ENCODE assay signal across 21 cellular contexts in the genomic region with DNA sequence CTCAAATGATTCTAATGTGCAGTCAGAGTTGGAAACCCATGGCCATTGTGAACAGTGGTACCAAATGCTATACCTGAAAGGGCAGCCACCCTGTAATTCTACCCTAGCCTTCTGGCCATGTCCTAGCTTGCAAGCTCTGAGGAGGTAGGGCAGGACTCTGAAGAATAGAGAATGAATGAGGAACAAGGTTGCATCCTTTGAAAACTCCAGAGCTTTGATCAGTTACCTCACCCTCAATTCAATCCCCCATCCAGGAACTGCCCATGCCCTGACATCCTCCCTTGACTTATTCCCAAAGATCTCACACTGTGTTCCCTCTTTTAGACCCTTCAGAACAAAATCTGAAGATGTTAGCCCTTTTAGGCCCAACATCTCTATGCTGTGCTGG. TPM values are rescaled to one million over a fixed set of nuclear protein-coding genes. Genes with fewer than 3 reads are reported as not detected.
DNase-seq lines count a peak whose midpoint lies in the region; ATAC-seq and TF ChIP-seq lines count a peak whose summit lies in the region.
"Had no signal": no experiment of that assay in that cellular context is flagged by ENCODE, and none has a peak within 500 bp of the region (broad histone marks: within the 10 kb centered on the region; RNA-seq: fewer than 3 reads in every experiment).

No MANE protein-coding gene starts in this region.

- no peak overlapping the region for H3K4me3 ChIP-seq in BLaER1 treated with 17β-estradiol and CSF1 and Interleukin-3, amounts not matched to agents 10 nM and 100 nM
- no peak overlapping the region for H3K4me3 ChIP-seq in CD4-positive, CD25-positive, alpha-beta regulatory T cell (ENCODE audit: low read depth, low read length)
- no peak overlapping the region for H3K4me3 ChIP-seq in esophagus muscularis mucosa
- H3K4me3 ChIP-seq: Peyer's patch had no signal

- no peak overlapping the region for H3K9ac ChIP-seq in BLaER1 treated with 17β-estradiol and CSF1 and Interleukin-3, amounts not matched to agents 10 nM and 100 nM

- peaks cover 13 to 35% (median 25%) of the 10 kb centered on the region in 10 experiments for H3K4me1 ChIP-seq in BLaER1 treated with 17β-estradiol and CSF1 and Interleukin-3, amounts not matched to agents 10 nM and 100 nM
- peaks cover 3% of the 10 kb centered on the region for H3K4me1 ChIP-seq in CD4-positive, CD25-positive, alpha-beta regulatory T cell (ENCODE audit: control insufficient read depth, insufficient read depth, low read length, poor library complexity, severe bottlenecking)
- no peaks in the 10 kb centered on the region for H3K4me1 ChIP-seq in esophagus muscularis mucosa
- H3K4me1 ChIP-seq: Peyer's patch had no signal

- no peak for ATAC-seq in CD4-positive, CD25-positive, alpha-beta regulatory T cell (ENCODE audit: low read depth in 2 of 2)
- no peak for ATAC-seq in T-helper 17 cell
- peak; percentile 65 for ATAC-seq in esophagus mucosa
- ATAC-seq in GM19035 (IDR thresholded peaks at IDR 0.05; ENCODE audit: unreplicated experiment) = no peak
- ATAC-seq in HG03139 (IDR thresholded peaks at IDR 0.05; ENCODE audit: unreplicated experiment) = no peak
- ATAC-seq: SK-N-SH treated with all-trans-retinoic acid at 6 μM for 48 hours had no signal

- peak overlapping the region in 8 of 11 experiments; percentile 18 to 72 (median 35); a peak in 13 of 22 replicates for H3K4me2 ChIP-seq in BLaER1 treated with 17β-estradiol and CSF1 and Interleukin-3, amounts not matched to agents 10 nM and 100 nM

- H3K9me3 ChIP-seq in BLaER1 treated with 17β-estradiol and CSF1 and Interleukin-3, amounts not matched to agents 10 nM and 100 nM (replicated peaks in 1 of 11) = no peaks in the 10 kb centered on the region
- H3K9me3 ChIP-seq in CD4-positive, CD25-positive, alpha-beta regulatory T cell (ENCODE audit: control insufficient read depth in 2 of 2, low read length in 2 of 2) = no peaks in the 10 kb centered on the region
- H3K9me3 ChIP-seq in T-helper 17 cell (ENCODE audit: control insufficient read depth, low read length, poor library complexity, severe bottlenecking) (no peaks in the 10 kb centered on the region), esophagus muscularis mucosa (no peaks in the 10 kb centered on the region)

- no peak for TF ChIP-seq EP300 in esophagus muscularis mucosa (IDR thresholded peaks at IDR 0.05)

- no peaks in the 10 kb centered on the region for H3K27me3 Mint-ChIP-seq in CD4-positive, CD25-positive, alpha-beta regulatory T cell
- no peaks in the 10 kb centered on the region for H3K27me3 Mint-ChIP-seq in T-helper 17 cell
- H3K27me3 Mint-ChIP-seq: progenitor cell of endocrine pancreas had no signal

- H3K4me1 Mint-ChIP-seq in CD4-positive, CD25-positive, alpha-beta regulatory T cell = peaks cover 12 to 28% (median 18%) of the 10 kb centered on the region in 4 donors
- peaks cover 20% of the 10 kb centered on the region for H3K4me1 Mint-ChIP-seq in T-helper 17 cell
- H3K4me1 Mint-ChIP-seq: memory B cell had no signal

- no peaks in the 10 kb centered on the region for H4K20me1 ChIP-seq in BLaER1 treated with 17β-estradiol and CSF1 and Interleukin-3, amounts not matched to agents 10 nM and 100 nM

- H3K27ac Mint-ChIP-seq in CD4-positive, CD25-positive, alpha-beta regulatory T cell = peak overlapping the region; percentile 15 to 93 (median 47)
- peak overlapping the region; percentile 76 for H3K27ac Mint-ChIP-seq in T-helper 17 cell
- H3K27ac Mint-ChIP-seq: memory B cell, progenitor cell of endocrine pancreas had no signal

- no peak for TF ChIP-seq CTCF in esophagus muscularis mucosa (IDR thresholded peaks at IDR 0.05)

- H3K27me3 ChIP-seq in BLaER1 treated with 17β-estradiol and CSF1 and Interleukin-3, amounts not matched to agents 10 nM and 100 nM = no peaks in the 10 kb centered on the region
- no peaks in the 10 kb centered on the region for H3K27me3 ChIP-seq in CD4-positive, CD25-positive, alpha-beta regulatory T cell (ENCODE audit: control insufficient read depth, insufficient read depth, low read length)
- no peaks in the 10 kb centered on the region for H3K27me3 ChIP-seq in esophagus muscularis mucosa
- H3K27me3 ChIP-seq: Peyer's patch had no signal

- peaks cover 15% of the 10 kb centered on the region for H3K36me3 Mint-ChIP-seq in CD4-positive, CD25-positive, alpha-beta regulatory T cell
- H3K36me3 Mint-ChIP-seq in T-helper 17 cell (ENCODE audit: low read depth) = no peaks in the 10 kb centered on the region

- peak overlapping the region in 9 of 11 experiments; percentile 12 to 52 (median 31); a peak in 13 of 22 replicates for H3K27ac ChIP-seq in BLaER1 treated with 17β-estradiol and CSF1 and Interleukin-3, amounts not matched to agents 10 nM and 100 nM
- no peak overlapping the region for H3K27ac ChIP-seq in CD4-positive, CD25-positive, alpha-beta regulatory T cell (ENCODE audit: insufficient read depth, low read length, poor library complexity, severe bottlenecking)
- H3K27ac ChIP-seq in esophagus muscularis mucosa (replicated peaks in 1 of 4) = no peak overlapping the region
- H3K27ac ChIP-seq: Peyer's patch had no signal

- no peak for DNase-seq in CD4-positive, CD25-positive, alpha-beta regulatory T cell
- no peak for DNase-seq in T-helper 17 cell
- no peak for DNase-seq in esophagus muscularis mucosa (ENCODE audit: extremely low spot score)
- DNase-seq: amniotic stem cell; cerebellar nuclear complex; effector memory CD4-positive, alpha-beta T cell; hypothalamus; NCI-H1048; NCI-H748 treated with DMSO at 0.1 percent for 48 hours; Peyer's patch; substantia nigra had no signal

- H3K36me3 ChIP-seq in BLaER1 treated with 17β-estradiol and CSF1 and Interleukin-3, amounts not matched to agents 10 nM and 100 nM = no peaks in the 10 kb centered on the region
- no peaks in the 10 kb centered on the region for H3K36me3 ChIP-seq in CD4-positive, CD25-positive, alpha-beta regulatory T cell (ENCODE audit: control insufficient read depth, insufficient read depth, low read length)
- peaks cover 0 to 5% (median 2%) of the 10 kb centered on the region in 4 donors for H3K36me3 ChIP-seq in esophagus muscularis mucosa
- H3K36me3 ChIP-seq: Peyer's patch had no signal

- no peak for TF ChIP-seq POLR2A in esophagus muscularis mucosa (IDR thresholded peaks at IDR 0.05; ENCODE audit: low read depth)

- H3K9me3 Mint-ChIP-seq in CD4-positive, CD25-positive, alpha-beta regulatory T cell = peaks cover 0 to 2% (median 0%) of the 10 kb centered on the region in 7 donors
- H3K9me3 Mint-ChIP-seq: memory B cell had no signal

- H3K4me3 Mint-ChIP-seq in CD4-positive, CD25-positive, alpha-beta regulatory T cell = no peak overlapping the region
- no peak overlapping the region for H3K4me3 Mint-ChIP-seq in T-helper 17 cell
- H3K4me3 Mint-ChIP-seq: memory B cell had no signal

- intact Hi-C loops in esophagus muscularis mucosa (cut with DNase I) = no loop called here

RNA-seq across cellular contexts. Expression of a gene that starts 17.8 kb away (rescaled TPM):
- 8.7 TPM for total RNA-seq in CD4-positive, CD25-positive, alpha-beta regulatory T cell
- 10 to 100 TPM in 1 of 4 donors, 1 to 10 TPM in 3; 5.3 to 10.0 (median 7.8) TPM for polyA plus RNA-seq in CD4-positive, CD25-positive, alpha-beta regulatory T cell
- 10 to 100 TPM; 10.5 to 11.3 TPM for total RNA-seq in T-helper 17 cell
- 38.1 TPM for total RNA-seq in esophagus mucosa
- total RNA-seq in esophagus muscularis mucosa = 1 to 10 TPM; 7.3 to 10.0 (median 9.4) TPM

RNA-seq across cellular contexts. Expression of a gene that starts 40.0 kb away (rescaled TPM):
- total RNA-seq in CD4-positive, CD25-positive, alpha-beta regulatory T cell = not detected
- polyA plus RNA-seq in CD4-positive, CD25-positive, alpha-beta regulatory T cell = under 1 TPM in 2 of 4 donors, not detected in 2; 0.14 to 0.49 TPM
- total RNA-seq in T-helper 17 cell = not detected
- total RNA-seq in esophagus mucosa = not detected
- not detected for total RNA-seq in esophagus muscularis mucosa
- total RNA-seq: kidney epithelial cell, Peyer's patch, progenitor cell of endocrine pancreas, skeletal muscle tissue had no signal
- polyA plus RNA-seq: neural cell had no signal

Comparison
In these comparisons a context has a peak if more than half of its experiments do, and no peak if none do; other contexts are left out.
1. H3K27ac ChIP-seq: peak in BLaER1 treated with 17β-estradiol and CSF1 and Interleukin-3, amounts not matched to agents 10 nM and 100 nM (9 of 11); none in CD4-positive, CD25-positive, alpha-beta regulatory T cell (single experiment) and esophagus muscularis mucosa (0 of 4).